10 cellular contexts compared by ENCODE assay signal in the genomic region with DNA sequence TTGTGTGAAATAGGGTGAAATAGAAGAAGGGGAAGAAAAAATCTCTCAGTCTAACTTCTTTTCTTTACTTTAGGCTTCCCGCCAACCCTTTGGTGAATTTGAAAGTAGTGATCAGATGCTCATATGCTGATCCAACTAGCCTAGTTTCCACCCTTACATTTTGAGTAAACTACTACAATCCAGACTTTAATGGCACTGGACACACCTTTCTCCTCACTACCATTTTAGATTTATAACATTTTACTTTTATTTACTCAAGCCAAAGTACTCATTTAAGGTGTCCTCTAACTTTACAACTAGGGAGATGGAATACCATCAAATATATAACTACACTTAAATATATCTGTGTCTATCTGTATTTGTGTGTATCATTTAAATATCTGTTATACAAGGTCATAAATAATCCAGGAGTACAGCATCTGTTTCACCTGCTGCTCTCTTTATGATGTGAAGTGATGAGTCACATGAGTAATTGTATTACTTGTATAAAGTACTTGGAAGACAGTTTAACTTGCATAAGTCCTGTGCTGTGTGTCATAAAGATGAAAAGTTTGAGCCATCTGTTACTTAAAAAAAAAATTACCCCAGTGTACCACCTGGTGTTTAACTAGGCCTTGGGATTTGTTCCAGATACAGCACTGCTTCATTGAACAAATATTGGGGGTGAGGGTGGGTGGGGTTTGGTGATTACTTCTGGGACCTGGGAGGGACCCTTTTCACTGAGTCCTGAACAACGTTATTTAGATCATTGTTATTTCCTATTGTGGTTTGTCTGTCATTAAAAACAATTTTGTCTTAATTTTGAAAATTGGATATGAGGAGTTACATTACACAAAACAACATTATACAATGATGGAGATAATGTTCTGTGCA.
DNase-seq lines count a peak whose midpoint lies in the region; ATAC-seq lines count a peak whose summit lies in the region.
"Had no signal": no experiment of that assay in that cellular context is flagged by ENCODE, and none has a peak within 500 bp of the region (broad histone marks: within the 10 kb centered on the region; RNA-seq: fewer than 3 reads in every experiment).

No MANE protein-coding gene starts in this region.

- peak; percentile 97 for DNase-seq in DMS 273 treated with DMSO at 0.1 percent for 48 hours (lab: John Stamatoyannopoulos, UW)
- DNase-seq in HT-29 (ENCODE audit: low spot score), result peak; percentile 41
- DNase-seq in NCI-H524 (lab: John Stamatoyannopoulos, UW), result peak; percentile 84 to 99
- peak; percentile 33 for DNase-seq in glomerular visceral epithelial cell (ENCODE audit: extremely low spot score)
- no peak for DNase-seq in GM19238 (ENCODE audit: insufficient read length, low spot score)
- DNase-seq: activated gamma-delta T cell treated with Interleukin-2 at 50 U/mL for 16 hours; stimulated activated CD4-positive, alpha-beta T cell treated with anti-CD3 and anti-CD28 coated beads, Interleukin-15, amount 100 ng/mL, for 24 hours had no signal

- ATAC-seq in HG02852 (IDR thresholded peaks at IDR 0.05; ENCODE audit: unreplicated experiment) (no peak), HG02588 (IDR thresholded peaks at IDR 0.05; ENCODE audit: unreplicated experiment) (no peak), HG02973 (IDR thresholded peaks at IDR 0.05; ENCODE audit: unreplicated experiment) (no peak)
